8 cellular contexts compared by ENCODE assay signal in genomic region chr16:57600048-57600835, GRCh38. TPM values are rescaled to one million over a fixed set of nuclear protein-coding genes. Genes with fewer than 3 reads are reported as not detected.
A peak's percentile ranks its signal among the peaks of the same experiment; 100 is the strongest.
DNase-seq lines count a peak whose midpoint lies in the region; ATAC-seq, FAIRE-seq and TF ChIP-seq lines count a peak whose summit lies in the region.

No MANE protein-coding gene starts in this region.

- H2AFZ ChIP-seq in H9 (ENCODE audit: low read length): no peak overlapping the region
- peak overlapping the region; percentile 61 for H2AFZ ChIP-seq in mammary epithelial cell (ENCODE audit: low read depth, low read length)
- no peak overlapping the region for H2AFZ ChIP-seq in HepG2 (ENCODE audit: low read length)

- H3K4me3 Mint-ChIP-seq in H9: no peak overlapping the region

- ATAC-seq in HepG2 (peak; percentile 99), HG02938 (IDR thresholded peaks at IDR 0.05; ENCODE audit: unreplicated experiment) (no peak)

- H3K18ac ChIP-seq in H9 (ENCODE audit: insufficient read length, low read depth, low read length): no peak overlapping the region

- no peak for TF ChIP-seq EP300 in HepG2 (IDR thresholded peaks at IDR 0.05; ENCODE audit: low read depth in 2 of 2, low read length in 2 of 2)
- no peak for TF ChIP-seq EP300 in HepG2 (CRISPR knock-in tag; IDR thresholded peaks at IDR 0.05; ENCODE audit: borderline replicate concordance)

- in situ Hi-C loops in mammary epithelial cell (cut with MboI; ENCODE audit: low sequenced_read_pairs in 2 of 2): no loop called here
- in situ Hi-C loops in HepG2 (cut with HindIII; ENCODE audit: extremely low pct_ligation_motif_present, low pct_unique_long_range_greater_than_20kb): loop anchor here (5.0 kb wide), 2 partner anchors 47 to 127 kb away; no protein-coding TSS in a partner anchor

- H2BK15ac ChIP-seq in H9 (ENCODE audit: low read depth, low read length): no peak overlapping the region

- POLR2A ChIA-PET in HepG2 (lab: Yijun Ruan, JAX): interaction anchor here (0.7 to 1.7 kb wide), 6 partner anchors 9 to 135 kb away, joined by 3 to 10 read pairs (median 4); partner anchors contain the start of gene KATNB1

- TF ChIP-seq POLR2A in Peyer's patch (IDR thresholded peaks at IDR 0.05): no peak
- TF ChIP-seq POLR2A in HepG2 (IDR thresholded peaks at IDR 0.05; ENCODE audit: insufficient read depth in 1 of 2, low read depth in 2 of 2, low read length in 2 of 2): no peak
- TF ChIP-seq POLR2A in testis (IDR thresholded peaks at IDR 0.05): no peak

- H2BK120ac ChIP-seq in H9 (ENCODE audit: low read depth, low read length, poor library complexity, severe bottlenecking): no peak overlapping the region

- no peaks in the 10 kb centered on the region for H3K4me1 Mint-ChIP-seq in H9

- H3K4me1 ChIP-seq in H9 (ENCODE audit: insufficient read depth, low read length) (no peaks in the 10 kb centered on the region), Peyer's patch (peaks cover 0 to 5% (median 2%) of the 10 kb centered on the region in 4 donors), mammary epithelial cell (ENCODE audit: insufficient read depth, low read length) (peaks cover 6% of the 10 kb centered on the region), HepG2 (ENCODE audit: insufficient read depth, low read length) (peaks cover 9% of the 10 kb centered on the region; the same call in 1 of the 2 replicates), testis (no peaks in the 10 kb centered on the region)

- H3K14ac ChIP-seq in H9 (ENCODE audit: insufficient read depth, low read length): no peak overlapping the region

- intact Hi-C loops in mammary epithelial cell (cut with micrococcal nuclease): loop anchor here (1.0 to 2.0 kb wide), 3 partner anchors 19 to 120 kb away; no protein-coding TSS in a partner anchor
- intact Hi-C loops in HepG2 (cut with micrococcal nuclease; ENCODE audit: unreplicated experiment): loop anchor here (1.0 to 2.0 kb wide), 3 partner anchors 9 to 121 kb away; no protein-coding TSS in a partner anchor
- intact Hi-C loops in testis (cut with DNase I; ENCODE audit: low total_unique reads): no loop called here

- peaks cover 0 to 3% of the 10 kb centered on the region in 2 experiments; a peak in 3 of 5 replicates for H3K9me3 Mint-ChIP-seq in H9

- WGBS in H9 (ENCODE audit: extremely low coverage, insufficient read length, low lambda C conversion rate): no CpG with 5 or more reads among the region's 12 CpGs
- 15% methylated on average over 10 of the region's 12 CpGs for WGBS in mammary epithelial cell (ENCODE audit: low coverage, missing lambda C conversion rate)
- 10% methylated on average over 5 of the region's 12 CpGs for WGBS in HepG2 (ENCODE audit: low lambda C conversion rate)
- WGBS in testis, 2 donors: 35 to 50% methylated on average over 2 to 8 of the region's 12 CpGs

- no peak overlapping the region for H3K27ac Mint-ChIP-seq in H9

- DNase-seq in DMS53 (lab: John Stamatoyannopoulos, UW): peak; percentile 79
- peak; percentile 91 for DNase-seq in H9
- DNase-seq in Peyer's patch: peak; percentile 50 to 80 (median 80)
- DNase-seq in mammary epithelial cell: peak; percentile 45
- DNase-seq in HepG2 (ENCODE audit: low spot score): peak; percentile 70
- peak; percentile 71 for DNase-seq in testis
- no peak for DNase-seq in SKM-1 treated with dmso at 0.1 percent for 144 hours (lab: John Stamatoyannopoulos, UW; ENCODE audit: unreplicated experiment)

- peak; percentile 98 for TF ChIP-seq RAD21 in HepG2 (CRISPR knock-in tag; IDR thresholded peaks at IDR 0.05)

- no peak overlapping the region for H3K4ac ChIP-seq in H9 (ENCODE audit: low read depth, low read length)

- H3K4me3 ChIP-seq in Peyer's patch (no peak overlapping the region), mammary epithelial cell (replicated peaks in 1 of 3; ENCODE audit: insufficient read depth in 1 of 3, low read depth in 2 of 3, low read length in 3 of 3) (no peak overlapping the region), HepG2 (replicated peaks in 1 of 3; ENCODE audit: insufficient read depth in 1 of 3, low read depth in 2 of 3, low read length in 3 of 3) (no peak overlapping the region; a peak in 1 of 6 replicates), testis (no peak overlapping the region)

- dilution Hi-C loops in mammary epithelial cell (cut with HindIII; ENCODE audit: low sequenced_read_pairs): no loop called here

- no peak overlapping the region for H2BK12ac ChIP-seq in H9 (ENCODE audit: insufficient read length, low read depth, low read length)

- H4K8ac ChIP-seq in H9 (replicated peaks; ENCODE audit: insufficient read length, low read depth, low read length): no peak overlapping the region

- BruUV-seq in mammary epithelial cell (replicated peaks; lab: Mats Ljungman, UMichigan) (no TSS peak), HepG2 (replicated peaks; lab: Mats Ljungman, UMichigan) (no TSS peak)

- H4K91ac ChIP-seq in H9 (ENCODE audit: insufficient read length, low read depth, low read length): no peak overlapping the region

- H3K36me3 Mint-ChIP-seq in H9 (ENCODE audit: insufficient read depth in 1 of 3, low read depth in 3 of 3): no peaks in the 10 kb centered on the region

- H3K4me2 ChIP-seq in H9 (ENCODE audit: insufficient read depth, insufficient read length, low read length): no peak overlapping the region
- no peak overlapping the region for H3K4me2 ChIP-seq in mammary epithelial cell (ENCODE audit: insufficient read depth, low read depth, low read length)
- H3K4me2 ChIP-seq in HepG2 (ENCODE audit: low read depth, low read length): peak overlapping the region; percentile 41

- no peaks in the 10 kb centered on the region for H4K20me1 ChIP-seq in H9 (ENCODE audit: control insufficient read depth, insufficient read depth, insufficient read length)
- no peaks in the 10 kb centered on the region for H4K20me1 ChIP-seq in mammary epithelial cell (ENCODE audit: insufficient read depth, low read length)
- H4K20me1 ChIP-seq in HepG2 (ENCODE audit: insufficient read depth, low read length): no peaks in the 10 kb centered on the region

- no peak overlapping the region for H2AK5ac ChIP-seq in H9 (ENCODE audit: insufficient read length, low read length)

- H3T11ph ChIP-seq in H9 (ENCODE audit: low read length): no peak overlapping the region

- H2BK20ac ChIP-seq in H9 (ENCODE audit: low read depth, low read length, poor library complexity, severe bottlenecking): no peak overlapping the region

- no peaks in the 10 kb centered on the region for H3K79me2 ChIP-seq in H9 (ENCODE audit: insufficient read depth, low read length)
- no peaks in the 10 kb centered on the region for H3K79me2 ChIP-seq in mammary epithelial cell (ENCODE audit: insufficient read depth, low read length)
- no peaks in the 10 kb centered on the region for H3K79me2 ChIP-seq in HepG2 (ENCODE audit: insufficient read depth, low read length)

- H3K9me3 ChIP-seq in H9 (ENCODE audit: control insufficient read depth, low read depth, low read length): no peaks in the 10 kb centered on the region
- H3K9me3 ChIP-seq in Peyer's patch: no peaks in the 10 kb centered on the region
- peaks cover 4% of the 10 kb centered on the region for H3K9me3 ChIP-seq in mammary epithelial cell (replicated peaks; ENCODE audit: insufficient read depth, low read length)
- no peaks in the 10 kb centered on the region for H3K9me3 ChIP-seq in HepG2 (ENCODE audit: low read length)
- H3K9me3 ChIP-seq in testis: no peaks in the 10 kb centered on the region

- H3K79me1 ChIP-seq in H9 (ENCODE audit: insufficient read depth, low read depth, low read length, poor library complexity, severe bottlenecking): no peaks in the 10 kb centered on the region

- H3K36me3 ChIP-seq in Peyer's patch (no peaks in the 10 kb centered on the region), mammary epithelial cell (ENCODE audit: insufficient read depth, low read length) (no peaks in the 10 kb centered on the region), HepG2 (replicated peaks in 1 of 2; ENCODE audit: control insufficient read depth in 1 of 2, insufficient read depth in 2 of 2, low read length in 2 of 2) (no peaks in the 10 kb centered on the region), testis (ENCODE audit: low read depth, missing control alignments) (no peaks in the 10 kb centered on the region)

- no peak overlapping the region for H2BK5ac ChIP-seq in H9 (ENCODE audit: insufficient read length, low read length)

- H3K9ac ChIP-seq in H9 (ENCODE audit: extremely low read depth, insufficient read length, low read length) (no peak overlapping the region), mammary epithelial cell (ENCODE audit: insufficient read depth, low read length) (no peak overlapping the region), HepG2 (ENCODE audit: insufficient read depth, low read depth, low read length) (no peak overlapping the region; the same call in 1 of the 2 replicates)

- H4K5ac ChIP-seq in H9 (ENCODE audit: insufficient read length, low read depth, low read length): no peak overlapping the region

- no peak overlapping the region for H3K56ac ChIP-seq in H9 (ENCODE audit: insufficient read length, low read depth, low read length)

- TF ChIP-seq CTCF in H9 (conservative IDR thresholded peaks at IDR 0.05) (peak; percentile 88), Peyer's patch (IDR thresholded peaks at IDR 0.05) (peak; percentile 27 to 88 (median 78)), mammary epithelial cell (conservative IDR thresholded peaks at IDR 0.05 in 1 of 2, IDR thresholded peaks at IDR 0.05 in 1 of 2; ENCODE audit: extremely low read depth in 1 of 2, insufficient read depth in 1 of 2, low read depth in 1 of 2, low read length in 2 of 2) (peak; percentile 93 to 94), HepG2 (CRISPR knock-in tag; IDR thresholded peaks at IDR 0.05) (peak; percentile 100), testis (IDR thresholded peaks at IDR 0.05) (peak; percentile 25 to 53 (median 51))

- H3K27ac ChIP-seq in H9 (ENCODE audit: insufficient read length, low read depth, low read length) (no peak overlapping the region), Peyer's patch (peak overlapping the region in 2 of 4 donors; percentile 1 to 62), mammary epithelial cell (ENCODE audit: insufficient read depth, low read depth, low read length) (no peak overlapping the region), HepG2 (ENCODE audit: extremely low read length, insufficient read depth, low read length) (no peak overlapping the region), testis (no peak overlapping the region)

- peak; percentile 84 for FAIRE-seq in HepG2 (lab: Jason Lieb, UNC)

- H3K27me3 Mint-ChIP-seq in H9 (ENCODE audit: low read depth): peaks cover 35% of the 10 kb centered on the region

- H3K27me3 ChIP-seq in H9 (ENCODE audit: insufficient read depth, low read length) (no peaks in the 10 kb centered on the region), Peyer's patch (no peaks in the 10 kb centered on the region), mammary epithelial cell (ENCODE audit: insufficient read depth, low read length) (peaks cover 3% of the 10 kb centered on the region), HepG2 (ENCODE audit: control insufficient read depth in 1 of 2, insufficient read depth in 2 of 2, low read length in 2 of 2) (no peaks in the 10 kb centered on the region), testis (no peaks in the 10 kb centered on the region)

- no peak overlapping the region for H3K23ac ChIP-seq in H9 (ENCODE audit: insufficient read length, low read depth, low read length)

- no peaks in the 10 kb centered on the region for H3K23me2 ChIP-seq in H9 (ENCODE audit: insufficient read length, low read depth, low read length, poor library complexity, severe bottlenecking)

- CTCF ChIA-PET in mammary epithelial cell (lab: Charles Lee; ENCODE audit: low non-redundant PET): interaction anchor here (0.6 to 1.7 kb wide), 4 partner anchors 9 to 71 kb away, joined by 3 to 12 read pairs (median 7); no protein-coding TSS in a partner anchor
- CTCF ChIA-PET in HepG2 (lab: Yijun Ruan, JAX; ENCODE audit: low intra/inter-chr PET ratio, low total read pairs): interaction anchor here (1.2 to 17.5 kb wide), 6 partner anchors 9 to 123 kb away, joined by 3 to 571 read pairs (median 8); partner anchors contain the start of gene ADGRG1

RNA-seq across cellular contexts. Expression of gene ADGRG1, which starts 28.2 kb away (rescaled TPM):
- total RNA-seq in H9 (2021): 0.57 and 1.1 TPM in 2 replicates
- total RNA-seq in Peyer's patch: 10 to 100 TPM; 12.8 to 50.3 (median 34.7) TPM
- total RNA-seq in mammary epithelial cell: 100 to 1,000 TPM; 195 to 196 TPM
- polyA plus RNA-seq in mammary epithelial cell: 125 TPM
- polyA minus RNA-seq in mammary epithelial cell: 186 TPM
- 2.8 and 5.9 TPM in 2 replicates for total RNA-seq in HepG2 (2016; rRNA removed; fragmentation: Illumina TruSeq; extraction: Trizol)
- 1.1 and 2.0 TPM in 2 replicates for total RNA-seq in HepG2 (2016; cell fraction: cytosol; rRNA removed; fragmentation: Illumina TruSeq; extraction: Trizol; ENCODE audit: low read depth)
- total RNA-seq in HepG2 (2016; cell fraction: insoluble cytoplasmic fraction; rRNA removed; fragmentation: Illumina TruSeq; extraction: Trizol): 2.8 and 5.0 TPM in 2 replicates
- 3.1 and 3.2 TPM in 2 replicates for total RNA-seq in HepG2 (2016; cell fraction: membrane; rRNA removed; fragmentation: Illumina TruSeq; extraction: Trizol)
- total RNA-seq in HepG2 (2016; cell fraction: nucleus; rRNA removed; fragmentation: Illumina TruSeq; extraction: Trizol): 7.2 and 8.0 TPM in 2 replicates
- polyA plus RNA-seq in HepG2 (2011; rRNA removed): 2.7 and 3.3 TPM in 2 replicates
- 1.8 and 2.1 TPM in 2 replicates for polyA plus RNA-seq in HepG2 (2011; cell fraction: cytosol; rRNA removed)
- 5.0 and 7.4 TPM in 2 replicates for polyA plus RNA-seq in HepG2 (2011; cell fraction: nucleus; rRNA removed)
- polyA plus RNA-seq in HepG2 (2012): 2.3 and 3.3 TPM in 2 replicates
- 0.83 and 1.3 TPM in 2 replicates for polyA plus RNA-seq in HepG2 (2016; cell fraction: cytosol; fragmentation: Illumina TruSeq; extraction: Trizol; ENCODE audit: low read depth)
- polyA plus RNA-seq in HepG2 (2016; cell fraction: insoluble cytoplasmic fraction; fragmentation: Illumina TruSeq; extraction: Trizol; ENCODE audit: low read depth): 2.4 and 5.1 TPM in 2 replicates
- polyA plus RNA-seq in HepG2 (2016; cell fraction: membrane; fragmentation: Illumina TruSeq; extraction: Trizol; ENCODE audit: low read depth): 2.8 and 3.2 TPM in 2 replicates
- 14.1 and 15.0 TPM in 2 replicates for polyA plus RNA-seq in HepG2 (2016; cell fraction: nucleus; fragmentation: Illumina TruSeq; extraction: Trizol; ENCODE audit: insufficient read depth, low read depth)
- polyA minus RNA-seq in HepG2 (2011; rRNA and poly(A)+ RNA removed; ENCODE audit: low replicate concordance): 4.0 and 29.5 TPM in 2 replicates
- 1.8 and 1.9 TPM in 2 replicates for polyA minus RNA-seq in HepG2 (2011; cell fraction: cytosol; rRNA and poly(A)+ RNA removed)
- polyA minus RNA-seq in HepG2 (2011; cell fraction: nucleus; rRNA and poly(A)+ RNA removed): 2.4 and 2.8 TPM in 2 replicates
- 100 to 1,000 TPM; 296 to 346 TPM for total RNA-seq in testis
- 134 TPM for polyA plus RNA-seq in testis (ENCODE audit: insufficient read depth, low read depth, low replicate concordance)

RNA-seq across cellular contexts. Expression of gene ADGRG5, which starts 57.8 kb away (rescaled TPM):
- 11.7 and 12.1 TPM in 2 replicates for total RNA-seq in H9 (2021)
- 10 to 100 TPM in 1 of 4 donors, 1 to 10 TPM in 3; 3.0 to 30.5 (median 4.3) TPM for total RNA-seq in Peyer's patch
- total RNA-seq in mammary epithelial cell: not detected
- not detected for polyA plus RNA-seq in mammary epithelial cell
- not detected for polyA minus RNA-seq in mammary epithelial cell
- total RNA-seq in HepG2 (2016; rRNA removed; fragmentation: Illumina TruSeq; extraction: Trizol): not detected in 2 replicates
- not detected in 2 replicates for total RNA-seq in HepG2 (2016; cell fraction: cytosol; rRNA removed; fragmentation: Illumina TruSeq; extraction: Trizol; ENCODE audit: low read depth)
- not detected in 2 replicates for total RNA-seq in HepG2 (2016; cell fraction: insoluble cytoplasmic fraction; rRNA removed; fragmentation: Illumina TruSeq; extraction: Trizol)
- not detected in 2 replicates for total RNA-seq in HepG2 (2016; cell fraction: membrane; rRNA removed; fragmentation: Illumina TruSeq; extraction: Trizol)
- total RNA-seq in HepG2 (2016; cell fraction: nucleus; rRNA removed; fragmentation: Illumina TruSeq; extraction: Trizol): not detected in 2 replicates
- 0.01 TPM in 1 of 2 replicates, not detected in the other for polyA plus RNA-seq in HepG2 (2011; rRNA removed)
- 0.03 TPM in 1 of 2 replicates, not detected in the other for polyA plus RNA-seq in HepG2 (2011; cell fraction: cytosol; rRNA removed)
- polyA plus RNA-seq in HepG2 (2011; cell fraction: nucleus; rRNA removed): 0.06 TPM in 1 of 2 replicates, not detected in the other
- polyA plus RNA-seq in HepG2 (2012): 0.27 and 0.35 TPM in 2 replicates
- not detected in 2 replicates for polyA plus RNA-seq in HepG2 (2016; cell fraction: cytosol; fragmentation: Illumina TruSeq; extraction: Trizol; ENCODE audit: low read depth)
- polyA plus RNA-seq in HepG2 (2016; cell fraction: insoluble cytoplasmic fraction; fragmentation: Illumina TruSeq; extraction: Trizol; ENCODE audit: low read depth): not detected in 2 replicates
- not detected in 2 replicates for polyA plus RNA-seq in HepG2 (2016; cell fraction: membrane; fragmentation: Illumina TruSeq; extraction: Trizol; ENCODE audit: low read depth)
- polyA plus RNA-seq in HepG2 (2016; cell fraction: nucleus; fragmentation: Illumina TruSeq; extraction: Trizol; ENCODE audit: insufficient read depth, low read depth): not detected in 2 replicates
- polyA minus RNA-seq in HepG2 (2011; rRNA and poly(A)+ RNA removed; ENCODE audit: low replicate concordance): 0.12 TPM in 1 of 2 replicates, not detected in the other
- polyA minus RNA-seq in HepG2 (2011; cell fraction: cytosol; rRNA and poly(A)+ RNA removed): not detected in 2 replicates
- polyA minus RNA-seq in HepG2 (2011; cell fraction: nucleus; rRNA and poly(A)+ RNA removed): not detected in 2 replicates
- total RNA-seq in testis: 1 to 10 TPM; 2.3 to 2.4 TPM
- polyA plus RNA-seq in testis (ENCODE audit: insufficient read depth, low read depth, low replicate concordance): 2.7 TPM
